17 cellular contexts compared by ENCODE assay signal in the genomic region with DNA sequence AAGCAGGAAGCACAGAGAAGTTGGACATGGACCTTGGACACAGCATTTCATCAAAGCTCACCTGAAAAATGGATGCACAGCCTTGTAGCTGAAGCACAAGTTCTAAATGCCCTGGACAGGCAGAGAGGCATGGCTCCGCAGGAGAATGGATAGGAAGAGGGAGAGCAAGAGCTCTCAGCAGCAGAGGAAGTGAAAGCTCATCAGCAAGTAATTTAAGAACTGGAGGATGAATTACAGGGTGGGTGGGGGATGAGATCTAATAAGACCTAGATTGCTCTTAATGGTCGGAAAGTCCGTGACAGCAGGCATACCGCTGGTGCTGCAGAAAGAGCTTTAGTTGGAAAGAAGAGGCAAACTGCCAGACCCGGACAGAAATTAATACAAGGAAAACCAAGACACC.
"Had no signal": no experiment of that assay in that cellular context is flagged by ENCODE, and none has a peak within 500 bp of the region (broad histone marks: within the 10 kb centered on the region; RNA-seq: fewer than 3 reads in every experiment).

No MANE protein-coding gene starts in this region.

- ATAC-seq: foreskin keratinocyte; left colon; naive thymus-derived CD4-positive, alpha-beta T cell; psoas muscle; sciatic nerve; T-cell; WTC11 had no signal

- DNase-seq: activated CD4-positive, alpha-beta T cell treated with anti-CD3 and anti-CD28 coated beads, Interleukin-2, amount 10 ng/mL, durations not matched to agents 7 days and 5 days; activated gamma-delta T cell treated with Interleukin-2 at 50 U/mL for 16 hours; activated T-cell treated with anti-CD3 and anti-CD28 coated beads for 4 hours; foreskin keratinocyte; left colon; mammary epithelial cell; naive thymus-derived CD4-positive, alpha-beta T cell; occipital lobe; psoas muscle; stimulated activated CD4-positive, alpha-beta T cell treated with anti-CD3 and anti-CD28 coated beads, Interleukin-2, amount 100 ng/mL, for 24 hours; stimulated activated naive CD4-positive, alpha-beta T cell treated with Interleukin-2 at 50 U/mL for 16 hours; T-cell; upper lobe of left lung had no signal

- H3K36me3 Mint-ChIP-seq: naive thymus-derived CD4-positive, alpha-beta T cell; T-cell; WTC11 had no signal

- H3K27ac Mint-ChIP-seq: activated CD4-positive, alpha-beta T cell treated with anti-CD3 and anti-CD28 coated beads, Interleukin-2, amount 10 ng/mL, durations not matched to agents 7 days and 5 days; naive thymus-derived CD4-positive, alpha-beta T cell; T-cell; WTC11 had no signal

- H3K9me3 Mint-ChIP-seq: activated CD4-positive, alpha-beta T cell treated with anti-CD3 and anti-CD28 coated beads, Interleukin-2, amount 10 ng/mL, durations not matched to agents 7 days and 5 days; naive thymus-derived CD4-positive, alpha-beta T cell; T-cell; WTC11 had no signal

- FAIRE-seq: colon, endothelial cell of umbilical vein had no signal

- H3K4me3 Mint-ChIP-seq: activated CD4-positive, alpha-beta T cell treated with anti-CD3 and anti-CD28 coated beads, Interleukin-2, amount 10 ng/mL, durations not matched to agents 7 days and 5 days; naive thymus-derived CD4-positive, alpha-beta T cell; T-cell; WTC11 had no signal
